ENCODE assay signal across 25 cellular contexts in genomic region chr1:66435541-66435940, GRCh38.
"Had no signal": no experiment of that assay in that cellular context is flagged by ENCODE, and none has a peak within 500 bp of the region (broad histone marks: within the 10 kb centered on the region; RNA-seq: fewer than 3 reads in every experiment).

No MANE protein-coding gene starts in this region.

- H3K4me1 Mint-ChIP-seq: nephron, neural crest cell had no signal

- H3K36me3 Mint-ChIP-seq: stimulated activated effector memory CD8-positive, alpha-beta T cell treated with anti-CD3 and anti-CD28 coated beads, Interleukin-12 subunit alpha, Interleukin-12 subunit beta, amount 100 ng/mL, for 72 hours had no signal

- DNase-seq: hypothalamus; immature natural killer cell; kidney; left colon; left lung; lower lobe of right lung; mammary epithelial cell; mesenchymal stem cell; naive thymus-derived CD8-positive, alpha-beta T cell; nucleus accumbens; pancreas; posterior cingulate gyrus; retina; right cardiac atrium; sigmoid colon; small intestine; spleen; stimulated activated CD4-positive, alpha-beta T cell treated with anti-CD3 and anti-CD28 coated beads, Interleukin-4, amount 100 ng/mL, for 24 hours; tibial artery; trophoblast cell; upper lobe of right lung had no signal

- H3K27ac Mint-ChIP-seq: immature natural killer cell; nephron; stimulated activated effector memory CD8-positive, alpha-beta T cell treated with anti-CD3 and anti-CD28 coated beads, Interleukin-12 subunit alpha, Interleukin-12 subunit beta, amount 100 ng/mL, for 72 hours had no signal

- H3K4me3 Mint-ChIP-seq: immature natural killer cell; naive thymus-derived CD8-positive, alpha-beta T cell; nephron; neural crest cell; stimulated activated effector memory CD8-positive, alpha-beta T cell treated with anti-CD3 and anti-CD28 coated beads, Interleukin-12 subunit alpha, Interleukin-12 subunit beta, amount 100 ng/mL, for 72 hours; stimulated activated naive CD8-positive, alpha-beta T cell treated with anti-CD3 and anti-CD28 coated beads, Interleukin-15, Interleukin-2, amounts not matched to agents 100 ng/mL and 50 ng/mL, for 24 hours had no signal

- H3K27me3 Mint-ChIP-seq: naive thymus-derived CD8-positive, alpha-beta T cell; stimulated activated naive CD8-positive, alpha-beta T cell treated with anti-CD3 and anti-CD28 coated beads, Interleukin-15, Interleukin-2, amounts not matched to agents 100 ng/mL and 50 ng/mL, for 24 hours had no signal

- H3K9me3 Mint-ChIP-seq: neural crest cell had no signal
